Comparison of ENCODE assay signal across 9 cellular contexts in the genomic region with DNA sequence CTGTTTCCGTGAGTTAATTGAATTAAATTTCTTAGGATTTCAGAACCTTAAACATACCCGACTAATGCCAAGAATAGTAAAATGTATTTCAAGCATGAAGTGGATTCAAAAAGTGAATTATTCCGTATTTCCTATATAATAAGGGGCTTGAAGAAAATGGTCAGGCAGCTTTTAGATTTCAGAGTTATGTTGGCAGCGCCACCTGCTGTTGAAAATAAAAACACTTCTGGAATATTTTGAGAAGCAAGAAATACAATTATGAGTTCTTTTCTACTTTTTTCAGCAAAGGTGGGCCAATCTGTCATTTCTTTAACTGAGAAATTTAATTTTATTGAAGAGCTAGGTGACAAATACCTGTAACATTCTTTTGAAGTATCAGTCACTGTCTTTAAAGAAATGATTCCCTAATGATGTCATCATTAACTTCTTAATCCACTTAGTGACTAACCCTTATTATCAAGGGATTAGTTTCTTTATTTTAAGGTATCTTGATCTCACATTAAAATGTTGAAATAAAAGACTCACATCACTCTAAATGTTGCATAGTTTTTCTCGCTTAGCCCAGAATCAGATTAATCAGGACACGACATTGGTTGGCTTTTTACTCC. TPM values are rescaled to one million over a fixed set of nuclear protein-coding genes. Genes with fewer than 3 reads are reported as not detected.
DNase-seq lines count a peak whose midpoint lies in the region; ATAC-seq and TF ChIP-seq lines count a peak whose summit lies in the region.
"Had no signal": no experiment of that assay in that cellular context is flagged by ENCODE, and none has a peak within 500 bp of the region (broad histone marks: within the 10 kb centered on the region; RNA-seq: fewer than 3 reads in every experiment).

No MANE protein-coding gene starts in this region.

- no peak overlapping the region for H3K4me3 Mint-ChIP-seq in activated CD4-positive, alpha-beta T cell treated with anti-CD3 and anti-CD28 coated beads, Interleukin-2, amount 10 ng/mL, durations not matched to agents 7 days and 5 days
- H3K4me3 Mint-ChIP-seq in type B pancreatic cell = no peak overlapping the region
- H3K4me3 Mint-ChIP-seq: activated naive CD8-positive, alpha-beta T cell had no signal

- TF ChIP-seq CTCF in type B pancreatic cell (conservative IDR thresholded peaks at IDR 0.05) = peak; percentile 90

- DNase-seq in activated gamma-delta T cell treated with Interleukin-2 at 50 U/mL for 16 hours = peak; percentile 15
- no peak for DNase-seq in activated gamma-delta T cell (lab: John Stamatoyannopoulos, UW)
- DNase-seq in NCI-H1092 (lab: John Stamatoyannopoulos, UW) = peak; percentile 22
- DNase-seq in activated CD4-positive, alpha-beta T cell treated with anti-CD3 and anti-CD28 coated beads, Interleukin-2, amount 10 ng/mL, durations not matched to agents 7 days and 5 days = peak; percentile 44
- peak; percentile 81 for DNase-seq in inferior parietal cortex (ENCODE audit: extremely low spot score)
- DNase-seq in type B pancreatic cell (ENCODE audit: extremely low spot score, unreplicated experiment) = no peak
- DNase-seq in 8988T = no peak

- H3K27ac Mint-ChIP-seq in activated CD4-positive, alpha-beta T cell treated with anti-CD3 and anti-CD28 coated beads, Interleukin-2, amount 10 ng/mL, durations not matched to agents 7 days and 5 days = no peak overlapping the region
- H3K27ac Mint-ChIP-seq in type B pancreatic cell = no peak overlapping the region
- H3K27ac Mint-ChIP-seq: activated naive CD8-positive, alpha-beta T cell had no signal

- POLR2A ChIA-PET in activated CD4-positive, alpha-beta T cell treated with anti-CD3 and anti-CD28 coated beads, Interleukin-2, amount 10 ng/mL, durations not matched to agents 7 days and 5 days (lab: Charles Lee) = interaction anchor here (0.9 kb wide), 1 partner anchor 118 kb away, joined by 3 read pairs; no protein-coding TSS in a partner anchor

- CTCF ChIA-PET in activated CD4-positive, alpha-beta T cell treated with anti-CD3 and anti-CD28 coated beads, Interleukin-2, amount 10 ng/mL, durations not matched to agents 7 days and 5 days (lab: Charles Lee) = interaction anchor here (0.9 to 1.1 kb wide), 2 partner anchors 12 to 29 kb away, joined by 3 to 4 read pairs; no protein-coding TSS in a partner anchor

- H3K9me3 Mint-ChIP-seq in activated CD4-positive, alpha-beta T cell treated with anti-CD3 and anti-CD28 coated beads, Interleukin-2, amount 10 ng/mL, durations not matched to agents 7 days and 5 days = no peaks in the 10 kb centered on the region
- H3K9me3 Mint-ChIP-seq in type B pancreatic cell = peaks cover 11% of the 10 kb centered on the region

- peaks cover 23% of the 10 kb centered on the region for H3K4me1 Mint-ChIP-seq in activated CD4-positive, alpha-beta T cell treated with anti-CD3 and anti-CD28 coated beads, Interleukin-2, amount 10 ng/mL, durations not matched to agents 7 days and 5 days
- H3K4me1 Mint-ChIP-seq in type B pancreatic cell (ENCODE audit: unreplicated experiment) = peaks cover 31% of the 10 kb centered on the region

- no peaks in the 10 kb centered on the region for H3K36me3 Mint-ChIP-seq in activated CD4-positive, alpha-beta T cell treated with anti-CD3 and anti-CD28 coated beads, Interleukin-2, amount 10 ng/mL, durations not matched to agents 7 days and 5 days (ENCODE audit: low read depth)
- no peaks in the 10 kb centered on the region for H3K36me3 Mint-ChIP-seq in type B pancreatic cell

- H3K27me3 Mint-ChIP-seq in activated CD4-positive, alpha-beta T cell treated with anti-CD3 and anti-CD28 coated beads, Interleukin-2, amount 10 ng/mL, durations not matched to agents 7 days and 5 days = no peaks in the 10 kb centered on the region
- no peaks in the 10 kb centered on the region for H3K27me3 Mint-ChIP-seq in type B pancreatic cell
- H3K27me3 Mint-ChIP-seq: activated naive CD8-positive, alpha-beta T cell had no signal

- ATAC-seq in HG02973 (IDR thresholded peaks at IDR 0.05; ENCODE audit: unreplicated experiment) = no peak

RNA-seq across cellular contexts. Expression of a gene that starts 36.6 kb away (rescaled TPM):
- total RNA-seq in activated CD4-positive, alpha-beta T cell treated with anti-CD3 and anti-CD28 coated beads, Interleukin-2, amount 10 ng/mL, durations not matched to agents 7 days and 5 days = not detected
- total RNA-seq in type B pancreatic cell (ENCODE audit: low replicate concordance) = 5.2 and 10.4 TPM in 2 replicates

Comparison
In these comparisons a context has a peak if more than half of its experiments do, and no peak if none do; other contexts are left out.
1. DNase-seq: peak in activated gamma-delta T cell treated with Interleukin-2 at 50 U/mL for 16 hours (single experiment), NCI-H1092 (single experiment), activated CD4-positive, alpha-beta T cell treated with anti-CD3 and anti-CD28 coated beads, Interleukin-2, amount 10 ng/mL, durations not matched to agents 7 days and 5 days (single experiment) and inferior parietal cortex (single experiment); none in activated gamma-delta T cell (single experiment), type B pancreatic cell (single experiment) and 8988T (single experiment).